28 cellular contexts compared by ENCODE assay signal in genomic region chr1:3135073-3135745, GRCh38.
DNase-seq lines count a peak whose midpoint lies in the region; FAIRE-seq and TF ChIP-seq lines count a peak whose summit lies in the region.
"Had no signal": no experiment of that assay in that cellular context is flagged by ENCODE, and none has a peak within 500 bp of the region (broad histone marks: within the 10 kb centered on the region; RNA-seq: fewer than 3 reads in every experiment).

No MANE protein-coding gene starts in this region.

- H3K9ac ChIP-seq in H9 (ENCODE audit: extremely low read depth, insufficient read length, low read length) = no peak overlapping the region
- H3K9ac ChIP-seq: BLaER1 treated with 17β-estradiol and CSF1 and Interleukin-3, amounts not matched to agents 10 nM and 100 nM had no signal

- H3T11ph ChIP-seq in H9 (ENCODE audit: low read length) = no peak overlapping the region

- no peak overlapping the region for H3K56ac ChIP-seq in H9 (ENCODE audit: insufficient read length, low read depth, low read length)

- H2BK120ac ChIP-seq in H9 (ENCODE audit: low read depth, low read length, poor library complexity, severe bottlenecking) = no peak overlapping the region

- H3K9me3 Mint-ChIP-seq in H9 (no peaks in the 10 kb centered on the region), chondrocyte (ENCODE audit: low read depth) (no peaks in the 10 kb centered on the region)
- H3K9me3 Mint-ChIP-seq: activated B cell treated with CpG ODN at 0.5 μM for 24 hours; activated naive CD4-positive, alpha-beta T cell treated with anti-CD3 and anti-CD28 coated beads, Interleukin-2, amount 10 ng/mL, durations not matched to agents 7 days and 5 days; naive B cell; stimulated activated naive CD8-positive, alpha-beta T cell treated with anti-CD3 and anti-CD28 coated beads, Interleukin-15, Interleukin-2, amounts not matched to agents 100 ng/mL and 50 ng/mL, for 24 hours had no signal

- H3K23ac ChIP-seq in H9 (ENCODE audit: insufficient read length, low read depth, low read length) = no peak overlapping the region

- H3K4me3 Mint-ChIP-seq in H9 (no peak overlapping the region), chondrocyte (ENCODE audit: unreplicated experiment) (no peak overlapping the region)
- H3K4me3 Mint-ChIP-seq: activated B cell treated with CpG ODN at 0.5 μM for 24 hours; activated naive CD4-positive, alpha-beta T cell treated with anti-CD3 and anti-CD28 coated beads, Interleukin-2, amount 10 ng/mL, durations not matched to agents 7 days and 5 days; naive B cell; stimulated activated naive CD8-positive, alpha-beta T cell treated with anti-CD3 and anti-CD28 coated beads, Interleukin-15, Interleukin-2, amounts not matched to agents 100 ng/mL and 50 ng/mL, for 24 hours had no signal

- H3K27ac ChIP-seq in H9 (ENCODE audit: insufficient read length, low read depth, low read length) = no peak overlapping the region
- H3K27ac ChIP-seq in tibial artery = peak overlapping the region; percentile 90
- H3K27ac ChIP-seq: BLaER1 treated with 17β-estradiol and CSF1 and Interleukin-3, amounts not matched to agents 10 nM and 100 nM; cardiac muscle cell; transverse colon had no signal

- no peak overlapping the region for H2BK5ac ChIP-seq in H9 (ENCODE audit: insufficient read length, low read length)

- no peak overlapping the region for H2AFZ ChIP-seq in H9 (ENCODE audit: low read length)

- H3K23me2 ChIP-seq in H9 (ENCODE audit: insufficient read length, low read depth, low read length, poor library complexity, severe bottlenecking) = no peaks in the 10 kb centered on the region

- no peak overlapping the region for H2BK12ac ChIP-seq in H9 (ENCODE audit: insufficient read length, low read depth, low read length)

- no peak overlapping the region for H3K4ac ChIP-seq in H9 (ENCODE audit: low read depth, low read length)

- TF ChIP-seq POLR2A in GM12891 (IDR thresholded peaks at IDR 0.05; ENCODE audit: low read depth, low read length) = no peak

- no peak overlapping the region for H4K91ac ChIP-seq in H9 (ENCODE audit: insufficient read length, low read depth, low read length)

- H3K9me3 ChIP-seq in H9 (ENCODE audit: control insufficient read depth, low read depth, low read length) (no peaks in the 10 kb centered on the region), tibial artery (no peaks in the 10 kb centered on the region)
- H3K9me3 ChIP-seq: BLaER1 treated with 17β-estradiol and CSF1 and Interleukin-3, amounts not matched to agents 10 nM and 100 nM; Caco-2; transverse colon had no signal

- TF ChIP-seq CTCF in H9 (conservative IDR thresholded peaks at IDR 0.05) (no peak), tibial artery (IDR thresholded peaks at IDR 0.05) (no peak), chondrocyte (IDR thresholded peaks at IDR 0.05) (no peak)

- no peak for FAIRE-seq in GM12891 (lab: Jason Lieb, UNC)
- FAIRE-seq: frontal cortex, GM18507 had no signal

- no peaks in the 10 kb centered on the region for H3K4me1 ChIP-seq in H9 (ENCODE audit: insufficient read depth, low read length)
- H3K4me1 ChIP-seq in tibial artery = peaks cover 0 to 96% (median 62%) of the 10 kb centered on the region in 4 donors

- no peak for DNase-seq in H9
- DNase-seq in NCI-H748 (lab: John Stamatoyannopoulos, UW; ENCODE audit: unreplicated experiment) = peak; percentile 87
- DNase-seq in left kidney (ENCODE audit: low read depth, low spot score) = peak; percentile 78
- no peak for DNase-seq in tibial artery
- DNase-seq in amygdala (lab: John Stamatoyannopoulos, UW) = no peak
- DNase-seq in GM12891 (ENCODE audit: insufficient read length, low spot score) = no peak
- no peak for DNase-seq in chondrocyte (ENCODE audit: low spot score)
- DNase-seq: activated B cell treated with CpG ODN at 0.5 μM for 24 hours; activated CD8-positive, alpha-beta memory T cell treated with anti-CD3 and anti-CD28 coated beads, Interleukin-2, amount 50 U/mL, for 4 hours; activated naive CD4-positive, alpha-beta T cell treated with anti-CD3 and anti-CD28 coated beads, Interleukin-2, amount 10 ng/mL, durations not matched to agents 7 days and 5 days; amniotic stem cell; Caco-2; GF-D8; HCEC 1CT; hippocampal formation; left colon; naive B cell; NCI-H1048; NCI-H2081 treated with DMSO at 0.1 percent for 48 hours; NCI-H510A treated with DMSO at 0.1 percent for 48 hours; occipital lobe; SHP77 treated with DMSO at 0.1 percent for 48 hours; transverse colon had no signal

- no peaks in the 10 kb centered on the region for H3K36me3 ChIP-seq in tibial artery
- H3K36me3 ChIP-seq: BLaER1 treated with 17β-estradiol and CSF1 and Interleukin-3, amounts not matched to agents 10 nM and 100 nM; cardiac muscle cell; transverse colon had no signal

- H3K36me3 Mint-ChIP-seq in H9 (ENCODE audit: insufficient read depth in 1 of 3, low read depth in 3 of 3) = no peaks in the 10 kb centered on the region
- no peaks in the 10 kb centered on the region for H3K36me3 Mint-ChIP-seq in chondrocyte (ENCODE audit: low read depth)
- H3K36me3 Mint-ChIP-seq: activated naive CD4-positive, alpha-beta T cell treated with anti-CD3 and anti-CD28 coated beads, Interleukin-2, amount 10 ng/mL, durations not matched to agents 7 days and 5 days; naive B cell had no signal

- H3K79me2 ChIP-seq in H9 (ENCODE audit: insufficient read depth, low read length) = no peaks in the 10 kb centered on the region

- H4K8ac ChIP-seq in H9 (replicated peaks; ENCODE audit: insufficient read length, low read depth, low read length) = no peak overlapping the region

- H3K27ac Mint-ChIP-seq in H9 = no peak overlapping the region
- H3K27ac Mint-ChIP-seq in chondrocyte (ENCODE audit: unreplicated experiment) = no peak overlapping the region
- H3K27ac Mint-ChIP-seq: activated B cell treated with CpG ODN at 0.5 μM for 24 hours; activated naive CD4-positive, alpha-beta T cell treated with anti-CD3 and anti-CD28 coated beads, Interleukin-2, amount 10 ng/mL, durations not matched to agents 7 days and 5 days; stimulated activated naive CD8-positive, alpha-beta T cell treated with anti-CD3 and anti-CD28 coated beads, Interleukin-15, Interleukin-2, amounts not matched to agents 100 ng/mL and 50 ng/mL, for 24 hours had no signal

- H2BK15ac ChIP-seq in H9 (ENCODE audit: low read depth, low read length) = 0 out of 2 replicates have a peak overlapping the region, but pooled peaks have one; percentile 45

- no CpG with 5 or more reads among the region's 32 CpGs for WGBS in H9 (ENCODE audit: extremely low coverage, insufficient read length, low lambda C conversion rate)

- no peak overlapping the region for H3K18ac ChIP-seq in H9 (ENCODE audit: insufficient read length, low read depth, low read length)

- no peak overlapping the region for H2BK20ac ChIP-seq in H9 (ENCODE audit: low read depth, low read length, poor library complexity, severe bottlenecking)

- H3K79me1 ChIP-seq in H9 (ENCODE audit: insufficient read depth, low read depth, low read length, poor library complexity, severe bottlenecking) = no peaks in the 10 kb centered on the region

- no peaks in the 10 kb centered on the region for H4K20me1 ChIP-seq in H9 (ENCODE audit: control insufficient read depth, insufficient read depth, insufficient read length)

- no peak overlapping the region for H2AK5ac ChIP-seq in H9 (ENCODE audit: insufficient read length, low read length)

- peaks cover 0 to 7% of the 10 kb centered on the region in 2 experiments; a peak in 3 of 4 replicates for H3K4me1 Mint-ChIP-seq in H9
- peaks cover 26% of the 10 kb centered on the region for H3K4me1 Mint-ChIP-seq in chondrocyte (ENCODE audit: low read depth)
- H3K4me1 Mint-ChIP-seq: activated B cell treated with CpG ODN at 0.5 μM for 24 hours; activated naive CD4-positive, alpha-beta T cell treated with anti-CD3 and anti-CD28 coated beads, Interleukin-2, amount 10 ng/mL, durations not matched to agents 7 days and 5 days; naive B cell had no signal

- H3K14ac ChIP-seq in H9 (ENCODE audit: insufficient read depth, low read length) = peak overlapping the region; percentile 40; the same call in 1 of the 2 replicates

- H3K27me3 ChIP-seq in H9 (ENCODE audit: insufficient read depth, low read length) (no peaks in the 10 kb centered on the region), tibial artery (no peaks in the 10 kb centered on the region)
- H3K27me3 ChIP-seq: cardiac muscle cell had no signal

- no peak overlapping the region for H3K4me2 ChIP-seq in H9 (ENCODE audit: insufficient read depth, insufficient read length, low read length)

- no peak overlapping the region for H3K4me3 ChIP-seq in tibial artery
- H3K4me3 ChIP-seq: BLaER1 treated with 17β-estradiol and CSF1 and Interleukin-3, amounts not matched to agents 10 nM and 100 nM; cardiac muscle cell; transverse colon had no signal

- peaks cover 5% of the 10 kb centered on the region; the same call in 1 of the 2 replicates for H3K27me3 Mint-ChIP-seq in H9 (ENCODE audit: low read depth)
- H3K27me3 Mint-ChIP-seq in chondrocyte (ENCODE audit: low read depth) = peaks cover 5% of the 10 kb centered on the region
- H3K27me3 Mint-ChIP-seq: activated B cell treated with CpG ODN at 0.5 μM for 24 hours; activated naive CD4-positive, alpha-beta T cell treated with anti-CD3 and anti-CD28 coated beads, Interleukin-2, amount 10 ng/mL, durations not matched to agents 7 days and 5 days; stimulated activated naive CD8-positive, alpha-beta T cell treated with anti-CD3 and anti-CD28 coated beads, Interleukin-15, Interleukin-2, amounts not matched to agents 100 ng/mL and 50 ng/mL, for 24 hours had no signal

- no peak overlapping the region for H4K5ac ChIP-seq in H9 (ENCODE audit: insufficient read length, low read depth, low read length)

- intact Hi-C loops in tibial artery (cut with DNase I; ENCODE audit: low total_unique reads) = no loop called here

TF ChIP-seq in GM12891, 5 proteins besides CTCF, POLR2A, EP300 and RAD21:
- TF ChIP-seq POU2F2 (IDR thresholded peaks at IDR 0.05; ENCODE audit: low read depth, low read length) (no peak), SPI1 (IDR thresholded peaks at IDR 0.05; ENCODE audit: low read depth, low read length) (no peak), TAF1 (IDR thresholded peaks at IDR 0.05; ENCODE audit: low read depth, low read length) (no peak), POLR2AphosphoS5 (IDR thresholded peaks at IDR 0.05; ENCODE audit: low read depth, low read length) (no peak), PAX5 (IDR thresholded peaks at IDR 0.05; ENCODE audit: insufficient read depth, low read length, severe bottlenecking) (no peak)
TF ChIP-seq in GM12891: peak in this region for 0.

Comparison
In these comparisons a context has a peak if more than half of its experiments do, and no peak if none do; other contexts are left out.
1. DNase-seq: peak in NCI-H748 (single experiment) and left kidney (single experiment); none in H9 (single experiment), tibial artery (0 of 2), amygdala (0 of 56), GM12891 (single experiment) and chondrocyte (single experiment).